ENCODE assay signal across 2 cellular contexts in the genomic region with DNA sequence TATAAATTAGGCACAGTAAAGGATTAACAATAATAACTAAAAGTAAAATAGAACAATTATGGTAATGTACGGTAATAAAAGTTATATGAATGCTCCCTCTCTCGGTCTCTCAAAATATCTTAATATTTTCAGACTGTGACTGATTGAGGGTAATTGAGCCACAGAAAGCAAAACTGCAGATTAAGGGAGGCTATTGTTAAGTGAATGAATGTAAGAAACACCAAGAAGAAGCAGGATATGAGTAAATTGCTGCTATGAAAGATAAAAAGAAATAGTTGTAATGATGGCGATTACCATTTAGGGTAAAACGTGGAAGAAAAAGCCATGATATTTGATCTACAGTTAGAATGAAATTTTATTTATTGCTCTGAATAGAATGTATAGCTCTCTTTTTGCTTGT.
TF ChIP-seq lines count a peak whose summit lies in the region.

No MANE protein-coding gene starts in this region.

TF ChIP-seq in GM23338, 12 proteins besides CTCF, POLR2A, EP300 and RAD21 (continued from another document and continues in another):
- TF ChIP-seq CREB1 (CRISPR knock-in tag; IDR thresholded peaks at IDR 0.05; ENCODE audit: low read depth) (no peak), ZNF331 (CRISPR knock-in tag; IDR thresholded peaks at IDR 0.05; ENCODE audit: low read depth) (no peak), STAT1 (IDR thresholded peaks at IDR 0.05; ENCODE audit: unreplicated experiment) (no peak), REST (IDR thresholded peaks at IDR 0.05; ENCODE audit: unreplicated experiment) (no peak), ZNF114 (CRISPR knock-in tag; IDR thresholded peaks at IDR 0.05) (no peak), NANOG (IDR thresholded peaks at IDR 0.05; ENCODE audit: borderline replicate concordance) (no peak), EZH2 (IDR thresholded peaks at IDR 0.05; ENCODE audit: low read depth, unreplicated experiment) (no peak), EZH2phosphoT487 (IDR thresholded peaks at IDR 0.05; ENCODE audit: unreplicated experiment) (no peak)
- TF ChIP-seq, protein P1, sequence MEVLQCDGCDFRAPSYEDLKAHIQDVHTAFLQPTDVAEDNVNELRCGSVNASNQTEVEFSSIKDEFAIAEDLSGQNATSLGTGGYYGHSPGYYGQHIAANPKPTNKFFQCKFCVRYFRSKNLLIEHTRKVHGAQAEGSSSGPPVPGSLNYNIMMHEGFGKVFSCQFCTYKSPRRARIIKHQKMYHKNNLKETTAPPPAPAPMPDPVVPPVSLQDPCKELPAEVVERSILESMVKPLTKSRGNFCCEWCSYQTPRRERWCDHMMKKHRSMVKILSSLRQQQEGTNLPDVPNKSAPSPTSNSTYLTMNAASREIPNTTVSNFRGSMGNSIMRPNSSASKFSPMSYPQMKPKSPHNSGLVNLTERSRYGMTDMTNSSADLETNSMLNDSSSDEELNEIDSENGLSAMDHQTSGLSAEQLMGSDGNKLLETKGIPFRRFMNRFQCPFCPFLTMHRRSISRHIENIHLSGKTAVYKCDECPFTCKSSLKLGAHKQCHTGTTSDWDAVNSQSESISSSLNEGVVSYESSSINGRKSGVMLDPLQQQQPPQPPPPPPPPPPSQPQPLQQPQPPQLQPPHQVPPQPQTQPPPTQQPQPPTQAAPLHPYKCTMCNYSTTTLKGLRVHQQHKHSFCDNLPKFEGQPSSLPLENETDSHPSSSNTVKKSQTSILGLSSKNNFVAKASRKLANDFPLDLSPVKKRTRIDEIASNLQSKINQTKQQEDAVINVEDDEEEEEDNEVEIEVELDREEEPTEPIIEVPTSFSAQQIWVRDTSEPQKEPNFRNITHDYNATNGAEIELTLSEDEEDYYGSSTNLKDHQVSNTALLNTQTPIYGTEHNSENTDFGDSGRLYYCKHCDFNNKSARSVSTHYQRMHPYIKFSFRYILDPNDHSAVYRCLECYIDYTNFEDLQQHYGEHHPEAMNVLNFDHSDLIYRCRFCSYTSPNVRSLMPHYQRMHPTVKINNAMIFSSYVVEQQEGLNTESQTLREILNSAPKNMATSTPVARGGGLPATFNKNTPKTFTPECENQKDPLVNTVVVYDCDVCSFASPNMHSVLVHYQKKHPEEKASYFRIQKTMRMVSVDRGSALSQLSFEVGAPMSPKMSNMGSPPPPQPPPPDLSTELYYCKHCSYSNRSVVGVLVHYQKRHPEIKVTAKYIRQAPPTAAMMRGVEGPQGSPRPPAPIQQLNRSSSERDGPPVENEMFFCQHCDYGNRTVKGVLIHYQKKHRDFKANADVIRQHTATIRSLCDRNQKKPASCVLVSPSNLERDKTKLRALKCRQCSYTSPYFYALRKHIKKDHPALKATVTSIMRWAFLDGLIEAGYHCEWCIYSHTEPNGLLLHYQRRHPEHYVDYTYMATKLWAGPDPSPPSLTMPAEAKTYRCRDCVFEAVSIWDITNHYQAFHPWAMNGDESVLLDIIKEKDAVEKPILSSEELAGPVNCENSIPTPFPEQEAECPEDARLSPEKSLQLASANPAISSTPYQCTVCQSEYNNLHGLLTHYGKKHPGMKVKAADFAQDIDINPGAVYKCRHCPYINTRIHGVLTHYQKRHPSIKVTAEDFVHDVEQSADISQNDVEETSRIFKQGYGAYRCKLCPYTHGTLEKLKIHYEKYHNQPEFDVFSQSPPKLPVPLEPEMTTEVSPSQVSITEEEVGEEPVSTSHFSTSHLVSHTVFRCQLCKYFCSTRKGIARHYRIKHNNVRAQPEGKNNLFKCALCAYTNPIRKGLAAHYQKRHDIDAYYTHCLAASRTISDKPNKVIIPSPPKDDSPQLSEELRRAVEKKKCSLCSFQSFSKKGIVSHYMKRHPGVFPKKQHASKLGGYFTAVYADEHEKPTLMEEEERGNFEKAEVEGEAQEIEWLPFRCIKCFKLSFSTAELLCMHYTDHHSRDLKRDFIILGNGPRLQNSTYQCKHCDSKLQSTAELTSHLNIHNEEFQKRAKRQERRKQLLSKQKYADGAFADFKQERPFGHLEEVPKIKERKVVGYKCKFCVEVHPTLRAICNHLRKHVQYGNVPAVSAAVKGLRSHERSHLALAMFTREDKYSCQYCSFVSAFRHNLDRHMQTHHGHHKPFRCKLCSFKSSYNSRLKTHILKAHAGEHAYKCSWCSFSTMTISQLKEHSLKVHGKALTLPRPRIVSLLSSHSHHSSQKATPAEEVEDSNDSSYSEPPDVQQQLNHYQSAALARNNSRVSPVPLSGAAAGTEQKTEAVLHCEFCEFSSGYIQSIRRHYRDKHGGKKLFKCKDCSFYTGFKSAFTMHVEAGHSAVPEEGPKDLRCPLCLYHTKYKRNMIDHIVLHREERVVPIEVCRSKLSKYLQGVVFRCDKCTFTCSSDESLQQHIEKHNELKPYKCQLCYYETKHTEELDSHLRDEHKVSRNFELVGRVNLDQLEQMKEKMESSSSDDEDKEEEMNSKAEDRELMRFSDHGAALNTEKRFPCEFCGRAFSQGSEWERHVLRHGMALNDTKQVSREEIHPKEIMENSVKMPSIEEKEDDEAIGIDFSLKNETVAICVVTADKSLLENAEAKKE (CRISPR knock-in tag; IDR thresholded peaks at IDR 0.05), result no peak
- TF ChIP-seq, protein P2, sequence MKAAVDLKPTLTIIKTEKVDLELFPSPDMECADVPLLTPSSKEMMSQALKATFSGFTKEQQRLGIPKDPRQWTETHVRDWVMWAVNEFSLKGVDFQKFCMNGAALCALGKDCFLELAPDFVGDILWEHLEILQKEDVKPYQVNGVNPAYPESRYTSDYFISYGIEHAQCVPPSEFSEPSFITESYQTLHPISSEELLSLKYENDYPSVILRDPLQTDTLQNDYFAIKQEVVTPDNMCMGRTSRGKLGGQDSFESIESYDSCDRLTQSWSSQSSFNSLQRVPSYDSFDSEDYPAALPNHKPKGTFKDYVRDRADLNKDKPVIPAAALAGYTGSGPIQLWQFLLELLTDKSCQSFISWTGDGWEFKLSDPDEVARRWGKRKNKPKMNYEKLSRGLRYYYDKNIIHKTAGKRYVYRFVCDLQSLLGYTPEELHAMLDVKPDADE (IDR thresholded peaks at IDR 0.05), result no peak

TF ChIP-seq in endothelial cell of umbilical vein, 7 proteins besides CTCF, POLR2A, EP300 and RAD21:
- TF ChIP-seq, protein P3, sequence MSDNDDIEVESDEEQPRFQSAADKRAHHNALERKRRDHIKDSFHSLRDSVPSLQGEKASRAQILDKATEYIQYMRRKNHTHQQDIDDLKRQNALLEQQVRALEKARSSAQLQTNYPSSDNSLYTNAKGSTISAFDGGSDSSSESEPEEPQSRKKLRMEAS (IDR thresholded peaks at IDR 0.05; ENCODE audit: insufficient read depth, insufficient read length), result no peak
- no peak for TF ChIP-seq EZH2 (IDR thresholded peaks at IDR 0.05; ENCODE audit: borderline replicate concordance, low read depth, low read length, severe bottlenecking)
- TF ChIP-seq GATA2 (IDR thresholded peaks at IDR 0.05; ENCODE audit: insufficient read depth, insufficient read length, low read depth, low read length), result peak; percentile 14
- no peak for TF ChIP-seq MYC (IDR thresholded peaks at IDR 0.05; ENCODE audit: low read depth, low read length)
- TF ChIP-seq FOS (IDR thresholded peaks at IDR 0.05; ENCODE audit: borderline replicate concordance, insufficient read depth, low read length), result peak; percentile 8
- peak; percentile 63 for TF ChIP-seq JUN (IDR thresholded peaks at IDR 0.05; ENCODE audit: borderline replicate concordance, insufficient read depth, insufficient read length, low read depth)
- no peak for TF ChIP-seq POLR2AphosphoS5 (IDR thresholded peaks at IDR 0.05; ENCODE audit: insufficient read depth, low read depth, low read length)
